ENCODE assay signal across 14 cellular contexts in genomic region chr7:138907438-138907837, GRCh38.
A peak's percentile ranks its signal among the peaks of the same experiment; 100 is the strongest.
DNase-seq lines count a peak whose midpoint lies in the region; ATAC-seq and TF ChIP-seq lines count a peak whose summit lies in the region.
"Had no signal": no experiment of that assay in that cellular context is flagged by ENCODE, and none has a peak within 500 bp of the region (broad histone marks: within the 10 kb centered on the region; RNA-seq: fewer than 3 reads in every experiment).

No MANE protein-coding gene starts in this region.

- no peaks in the 10 kb centered on the region; the same call in 1 of the 2 replicates for H3F3A ChIP-seq in GM23248 (ENCODE audit: insufficient read depth)

- WGBS in GM23248 (ENCODE audit: low coverage in 1 of 2, low lambda C conversion rate in 2 of 2, missing lambda C conversion rate in 2 of 2), 2 experiments, result 38 to 40% methylated on average over 2 of the region's 2 CpGs

- intact Hi-C loops in upper lobe of right lung (cut with DNase I), result no loop called here
- intact Hi-C loops in activated CD4-positive, alpha-beta T cell treated with anti-CD3 and anti-CD28 coated beads, Interleukin-2, amount 10 ng/mL, durations not matched to agents 24 days and 14 days (cut with micrococcal nuclease), result no loop called here

- peak overlapping the region; percentile 25; the same call in 1 of the 2 replicates for H3K9ac ChIP-seq in GM23248

- H3K36me3 Mint-ChIP-seq in nephron progenitor cell (ENCODE audit: low read depth), result peaks cover 73% of the 10 kb centered on the region
- no peaks in the 10 kb centered on the region for H3K36me3 Mint-ChIP-seq in activated CD4-positive, alpha-beta T cell treated with anti-CD3 and anti-CD28 coated beads, Interleukin-2, amount 10 ng/mL, durations not matched to agents 24 days and 14 days (ENCODE audit: low read depth)

- TF ChIP-seq CTCF in nephron progenitor cell (IDR thresholded peaks at IDR 0.05) (no peak), upper lobe of right lung (IDR thresholded peaks at IDR 0.05) (no peak)

- H3K4me3 ChIP-seq in GM23248 (no peak overlapping the region), upper lobe of right lung (no peak overlapping the region)
- H3K4me3 ChIP-seq: A549 had no signal

- peaks cover 9% of the 10 kb centered on the region; the same call in 1 of the 2 replicates for H3K4me1 ChIP-seq in GM23248 (ENCODE audit: insufficient read depth)
- no peaks in the 10 kb centered on the region for H3K4me1 ChIP-seq in upper lobe of right lung
- H3K4me1 ChIP-seq: A549, BE2C had no signal

- no peaks in the 10 kb centered on the region for H3K9me3 Mint-ChIP-seq in nephron progenitor cell
- H3K9me3 Mint-ChIP-seq in activated CD4-positive, alpha-beta T cell treated with anti-CD3 and anti-CD28 coated beads, Interleukin-2, amount 10 ng/mL, durations not matched to agents 24 days and 14 days, result no peaks in the 10 kb centered on the region

- peaks cover 7% of the 10 kb centered on the region; the same call in 1 of the 2 replicates for H3K36me3 ChIP-seq in GM23248 (ENCODE audit: low read depth)
- H3K36me3 ChIP-seq in upper lobe of right lung, result no peaks in the 10 kb centered on the region

- peaks cover 2% of the 10 kb centered on the region for H3K27me3 Mint-ChIP-seq in nephron progenitor cell (ENCODE audit: low read depth, poor library complexity)
- peaks cover 54% of the 10 kb centered on the region for H3K27me3 Mint-ChIP-seq in activated CD4-positive, alpha-beta T cell treated with anti-CD3 and anti-CD28 coated beads, Interleukin-2, amount 10 ng/mL, durations not matched to agents 24 days and 14 days

- no peaks in the 10 kb centered on the region for H4K20me1 ChIP-seq in GM23248 (ENCODE audit: insufficient read depth)

- H3K79me2 ChIP-seq in GM23248 (ENCODE audit: insufficient read depth), result no peaks in the 10 kb centered on the region

- no peaks in the 10 kb centered on the region for H3K27me3 ChIP-seq in GM23248 (replicated peaks; ENCODE audit: insufficient read depth)
- H3K27me3 ChIP-seq in upper lobe of right lung, result no peaks in the 10 kb centered on the region
- H3K27me3 ChIP-seq: BE2C had no signal

- peak; percentile 53 for ATAC-seq in upper lobe of right lung
- ATAC-seq: A549, HCT116, HepG2 had no signal

- H3K9me3 ChIP-seq in GM23248 (ENCODE audit: low read depth) (no peaks in the 10 kb centered on the region), upper lobe of right lung (no peaks in the 10 kb centered on the region)
- H3K9me3 ChIP-seq: A549, BE2C had no signal

- H3K27ac ChIP-seq in GM23248 (no peak overlapping the region), upper lobe of right lung (no peak overlapping the region)
- H3K27ac ChIP-seq: A549, C4-2B had no signal

- DNase-seq in GM23248 (peak; percentile 22), NCI-H69 (lab: John Stamatoyannopoulos, UW) (peak; percentile 10), nephron progenitor cell (no peak), upper lobe of right lung (no peak), DMS 273 treated with DMSO at 0.1 percent for 48 hours (lab: John Stamatoyannopoulos, UW) (no peak)
- no peak for DNase-seq in activated CD4-positive, alpha-beta T cell treated with anti-CD3 and anti-CD28 coated beads, Interleukin-2, amount 10 ng/mL, durations not matched to agents 24 days and 14 days
- DNase-seq: BE2C; CD4-positive, alpha-beta memory T cell; DND-41; GDM1 had no signal

- H3K4me1 Mint-ChIP-seq in nephron progenitor cell, result no peaks in the 10 kb centered on the region
- H3K4me1 Mint-ChIP-seq in activated CD4-positive, alpha-beta T cell treated with anti-CD3 and anti-CD28 coated beads, Interleukin-2, amount 10 ng/mL, durations not matched to agents 24 days and 14 days, result peaks cover 23% of the 10 kb centered on the region

- H3K4me3 Mint-ChIP-seq in nephron progenitor cell, result no peak overlapping the region
- no peak overlapping the region for H3K4me3 Mint-ChIP-seq in activated CD4-positive, alpha-beta T cell treated with anti-CD3 and anti-CD28 coated beads, Interleukin-2, amount 10 ng/mL, durations not matched to agents 24 days and 14 days
- H3K4me3 Mint-ChIP-seq: CD4-positive, alpha-beta memory T cell had no signal

- H3K4me2 ChIP-seq in GM23248 (ENCODE audit: unreplicated experiment), result peak overlapping the region; percentile 4
- H3K4me2 ChIP-seq: A549 had no signal

- in situ Hi-C loops in GM23248 (cut with MboI), result no loop called here

- no peaks in the 10 kb centered on the region for H3K9me2 ChIP-seq in GM23248 (ENCODE audit: insufficient read depth)

- H2AFZ ChIP-seq in GM23248, result peak overlapping the region; percentile 49

- peak overlapping the region; percentile 85 for H3K27ac Mint-ChIP-seq in nephron progenitor cell
- no peak overlapping the region for H3K27ac Mint-ChIP-seq in activated CD4-positive, alpha-beta T cell treated with anti-CD3 and anti-CD28 coated beads, Interleukin-2, amount 10 ng/mL, durations not matched to agents 24 days and 14 days
- H3K27ac Mint-ChIP-seq: CD4-positive, alpha-beta memory T cell had no signal

Comparison
In these comparisons a context has a peak if more than half of its experiments do, and no peak if none do; other contexts are left out.
1. DNase-seq: peak in GM23248 (single experiment) and NCI-H69 (single experiment); none in nephron progenitor cell (single experiment), upper lobe of right lung (single experiment), DMS 273 treated with DMSO at 0.1 percent for 48 hours (single experiment) and activated CD4-positive, alpha-beta T cell treated with anti-CD3 and anti-CD28 coated beads, Interleukin-2, amount 10 ng/mL, durations not matched to agents 24 days and 14 days (single experiment).